Comparison of ENCODE assay signal across 11 cellular contexts in genomic region chr2:173124441-173124840, GRCh38. TPM values are rescaled to one million over a fixed set of nuclear protein-coding genes. Genes with fewer than 3 reads are reported as not detected.
DNase-seq lines count a peak whose midpoint lies in the region; ATAC-seq and TF ChIP-seq lines count a peak whose summit lies in the region.
"Had no signal": no experiment of that assay in that cellular context is flagged by ENCODE, and none has a peak within 500 bp of the region (broad histone marks: within the 10 kb centered on the region; RNA-seq: fewer than 3 reads in every experiment).

No MANE protein-coding gene starts in this region.

- H3K4me3 ChIP-seq in Panc1 (ENCODE audit: low read depth in 2 of 2, low read length in 2 of 2), result no peak overlapping the region
- H3K4me3 ChIP-seq in fibroblast of pulmonary artery (replicated peaks; ENCODE audit: low read depth, low read length), result no peak overlapping the region
- no peak overlapping the region for H3K4me3 ChIP-seq in gastrocnemius medialis

- no peak overlapping the region for H3K27ac Mint-ChIP-seq in glutamatergic neuron (ENCODE audit: unreplicated experiment)

- TF ChIP-seq CTCF in Panc1 (IDR thresholded peaks at IDR 0.05) (no peak), fibroblast of pulmonary artery (IDR thresholded peaks at IDR 0.05; ENCODE audit: low read length, missing control alignments) (no peak), gastrocnemius medialis (IDR thresholded peaks at IDR 0.05 in 4 of 5, conservative IDR thresholded peaks at IDR 0.05 in 1 of 5) (no peak), glutamatergic neuron (IDR thresholded peaks at IDR 0.05; ENCODE audit: partially characterized antibody, unreplicated experiment) (no peak)

- H3K9me3 Mint-ChIP-seq in glutamatergic neuron (ENCODE audit: unreplicated experiment), result no peaks in the 10 kb centered on the region

- no TSS peak for BruUV-seq in Panc1 (replicated peaks; lab: Mats Ljungman, UMichigan)

- H3K27ac ChIP-seq in Panc1 (ENCODE audit: low read length) (peak overlapping the region; percentile 85), gastrocnemius medialis (peak overlapping the region; percentile 16 to 66 (median 38))
- H3K27ac ChIP-seq: VCaP had no signal

- intact Hi-C loops in Panc1 (cut with micrococcal nuclease; ENCODE audit: unreplicated experiment) (no loop called here), gastrocnemius medialis (cut with DNase I; ENCODE audit: low total_unique reads) (no loop called here)

- H3K27me3 Mint-ChIP-seq in glutamatergic neuron (ENCODE audit: unreplicated experiment), result no peaks in the 10 kb centered on the region

- POLR2A ChIA-PET in Panc1 (lab: Charles Lee), result interaction anchor here (0.7 kb wide), 1 partner anchor 45 kb away, joined by 4 read pairs; no protein-coding TSS in a partner anchor

- no peak for TF ChIP-seq POLR2A in gastrocnemius medialis (IDR thresholded peaks at IDR 0.05)

- H3K9me3 ChIP-seq in Panc1 (ENCODE audit: control insufficient read depth, insufficient read depth, low read depth, low read length) (0 out of 2 replicates have a peak, but pooled peaks cover 2% of the 10 kb centered on the region), gastrocnemius medialis (no peaks in the 10 kb centered on the region)

- H3K4me1 ChIP-seq in Panc1 (ENCODE audit: control insufficient read depth, insufficient read depth, low read length) (peaks cover 39% of the 10 kb centered on the region), gastrocnemius medialis (peaks cover 39 to 62% of the 10 kb centered on the region in 2 donors)

- H3K27me3 ChIP-seq in Panc1 (ENCODE audit: control insufficient read depth, insufficient read depth, low read length), result no peaks in the 10 kb centered on the region
- no peaks in the 10 kb centered on the region for H3K27me3 ChIP-seq in gastrocnemius medialis

- no peaks in the 10 kb centered on the region for H3K36me3 Mint-ChIP-seq in glutamatergic neuron (ENCODE audit: unreplicated experiment)

- DNase-seq in HCEC 1CT, result peak; percentile 48
- no peak for DNase-seq in Panc1 (ENCODE audit: low read depth, low spot score)
- DNase-seq in fibroblast of pulmonary artery (ENCODE audit: low read depth), result peak; percentile 24
- no peak for DNase-seq in gastrocnemius medialis
- no peak for DNase-seq in glutamatergic neuron
- DNase-seq in NCI-H2107 treated with DMSO at 0.1 percent for 48 hours (lab: John Stamatoyannopoulos, UW; ENCODE audit: unreplicated experiment), result no peak
- DNase-seq: amniotic stem cell, Karpas-422, retina had no signal

- H3K36me3 ChIP-seq in Panc1 (ENCODE audit: control insufficient read depth, insufficient read depth, low read length) (peaks cover 2% of the 10 kb centered on the region; the same call in 1 of the 2 replicates), gastrocnemius medialis (no peaks in the 10 kb centered on the region)

- no peaks in the 10 kb centered on the region for H3K4me1 Mint-ChIP-seq in glutamatergic neuron (ENCODE audit: low read depth, unreplicated experiment)

- H3K4me3 Mint-ChIP-seq in glutamatergic neuron (ENCODE audit: unreplicated experiment), result no peak overlapping the region

- CTCF ChIA-PET in Panc1 (lab: Charles Lee), result no interaction called here

- ATAC-seq in Panc1, result peak; percentile 41; the same call in 1 of the 2 replicates
- no peak for ATAC-seq in gastrocnemius medialis
- ATAC-seq in GM21723 (IDR thresholded peaks at IDR 0.05; ENCODE audit: unreplicated experiment), result no peak

- in situ Hi-C loops in Panc1 (cut with HindIII; ENCODE audit: low pct_unique_long_range_greater_than_20kb, low sequenced_read_pairs) (no loop called here), gastrocnemius medialis (cut with MboI; ENCODE audit: low sequenced_read_pairs in 4 of 4) (no loop called here)

RNA-seq across cellular contexts. Expression of gene MAP3K20, which starts 48.8 kb away (rescaled TPM):
- 121 TPM for total RNA-seq in Panc1 (2021; ENCODE audit: unreplicated experiment)
- polyA plus RNA-seq in Panc1 (2012; ENCODE audit: insufficient read length), result 60.5 TPM
- total RNA-seq in gastrocnemius medialis, result 100 to 1,000 TPM; 225 to 517 (median 280) TPM
- 0.76 TPM for total RNA-seq in glutamatergic neuron (ENCODE audit: unreplicated experiment)

Comparison
In these comparisons a context has a peak if more than half of its experiments do, and no peak if none do; other contexts are left out.
1. DNase-seq: peak in HCEC 1CT (single experiment) and fibroblast of pulmonary artery (single experiment); none in Panc1 (single experiment), gastrocnemius medialis (0 of 2), glutamatergic neuron (single experiment) and NCI-H2107 treated with DMSO at 0.1 percent for 48 hours (single experiment).
2. RNA of gene MAP3K20, which starts 48.8 kb away (total RNA-seq): 225 to 517 TPM in gastrocnemius medialis and 121 TPM in Panc1 (single experiment); 0.76 TPM in glutamatergic neuron (single experiment); every median in the first group is over 10 times any median in the second.